8 cellular contexts compared by ENCODE assay signal in genomic region chr5:95960802-95961616, GRCh38. TPM values are rescaled to one million over a fixed set of nuclear protein-coding genes. Genes with fewer than 3 reads are reported as not detected.
DNase-seq lines count a peak whose midpoint lies in the region; ATAC-seq and TF ChIP-seq lines count a peak whose summit lies in the region.

No MANE protein-coding gene starts in this region.

- intact Hi-C loops in IMR-90 (cut with micrococcal nuclease) (loop anchor here (1.0 to 5.0 kb wide), 6 partner anchors 57 to 375 kb away; no protein-coding TSS in a partner anchor), heart right ventricle (cut with DNase I) (loop anchor here in 8 of 10 donors (1.0 to 10.0 kb wide), 17 partner anchors 99 to 406 kb away; partner anchors contain the start of genes ARSK (in 1 of the 8), RFESD (in 1 of the 8) and SKIC3 (in 1 of the 8)), posterior cingulate gyrus (cut with DNase I) (loop anchor here (2.0 to 5.0 kb wide), 2 partner anchors 102 to 376 kb away; no protein-coding TSS in a partner anchor)

- peak overlapping the region; percentile 100 for H3K14ac ChIP-seq in IMR-90 (replicated peaks; ENCODE audit: low read depth, low read length)

- peak overlapping the region; percentile 98 for H3K4me3 Mint-ChIP-seq in type B pancreatic cell

- H3K4me1 Mint-ChIP-seq in type B pancreatic cell (ENCODE audit: unreplicated experiment): peaks cover 27% of the 10 kb centered on the region

- peak overlapping the region; percentile 98 for H3K4ac ChIP-seq in IMR-90 (ENCODE audit: low read depth, low read length)

- peak overlapping the region; percentile 98 for H2BK5ac ChIP-seq in IMR-90 (ENCODE audit: low read depth, low read length, poor library complexity, severe bottlenecking)

- peak overlapping the region; percentile 96 for H2AK9ac ChIP-seq in IMR-90 (replicated peaks; ENCODE audit: low read depth, low read length, poor library complexity)

- peak overlapping the region; percentile 98 for H2AK5ac ChIP-seq in IMR-90 (ENCODE audit: low read depth, low read length)

- peak overlapping the region; percentile 98 for H4K91ac ChIP-seq in IMR-90 (ENCODE audit: insufficient read depth, low read depth, low read length)

- peak overlapping the region; percentile 99 for H3K4me3 ChIP-seq in IMR-90 (ENCODE audit: insufficient read depth, low read depth, low read length)
- H3K4me3 ChIP-seq in heart right ventricle: peak overlapping the region; percentile 71 to 96 (median 88)

- peak overlapping the region; percentile 83 for H2AFZ ChIP-seq in IMR-90 (replicated peaks; ENCODE audit: low read length, poor library complexity)

- H3K27ac ChIP-seq in IMR-90 (ENCODE audit: insufficient read depth, low read length) (peak overlapping the region; percentile 99), adipose tissue (ENCODE audit: low read depth, low read length) (peak overlapping the region; percentile 97), heart right ventricle (peak overlapping the region; percentile 90 to 100 (median 98))

- peak overlapping the region; percentile 67; the same call in 2 of the 3 replicates for H2BK15ac ChIP-seq in IMR-90 (ENCODE audit: low read depth, low read length)

- H3K79me1 ChIP-seq in IMR-90 (ENCODE audit: low read depth in 1 of 2, low read length in 2 of 2): peaks cover 9 to 29% of the 10 kb centered on the region in 2 experiments; a peak in 3 of 4 replicates

- 0 out of 2 replicates have a peak overlapping the region, but pooled peaks have one; percentile 70 for H2BK20ac ChIP-seq in IMR-90 (ENCODE audit: low read depth, low read length)

- peaks cover 23% of the 10 kb centered on the region for H3K27me3 Mint-ChIP-seq in type B pancreatic cell

- H3K9me3 ChIP-seq in IMR-90 (ENCODE audit: control insufficient read depth, insufficient read depth, low read length) (no peaks in the 10 kb centered on the region), heart right ventricle (no peaks in the 10 kb centered on the region)

- peak overlapping the region; percentile 91 for H2BK120ac ChIP-seq in IMR-90 (ENCODE audit: low read depth, low read length)

- H4K5ac ChIP-seq in IMR-90 (ENCODE audit: low read depth, low read length): peak overlapping the region; percentile 94

- CTCF ChIA-PET in IMR-90 (lab: Yijun Ruan, JAX): interaction anchor here (0.9 to 1.3 kb wide), 2 partner anchors 13 to 114 kb away, joined by 3 to 5 read pairs; no protein-coding TSS in a partner anchor

- no peaks in the 10 kb centered on the region; the same call in 1 of the 2 replicates for H3K4me1 ChIP-seq in IMR-90 (ENCODE audit: control insufficient read depth, insufficient read depth, low read length)
- peaks cover 0 to 51% (median 40%) of the 10 kb centered on the region in 9 donors for H3K4me1 ChIP-seq in heart right ventricle

- POLR2A ChIA-PET in IMR-90 (lab: Charles Lee; ENCODE audit: unreplicated experiment): interaction anchor here (0.7 kb wide), 1 partner anchor 375 kb away, joined by 4 read pairs; no protein-coding TSS in a partner anchor

- dilution Hi-C loops in IMR-90 (cut with HindIII; ENCODE audit: low sequenced_read_pairs, unreplicated experiment): no loop called here

- TF ChIP-seq POLR2A in IMR-90 (IDR thresholded peaks at IDR 0.05; ENCODE audit: low read depth, low read length): no peak

- peak overlapping the region; percentile 99 for H3K18ac ChIP-seq in IMR-90 (ENCODE audit: low read depth, low read length)

- H4K8ac ChIP-seq in IMR-90 (ENCODE audit: low read depth in 2 of 2, low read length in 2 of 2): peak overlapping the region; percentile 81

- H3K9ac ChIP-seq in IMR-90 (ENCODE audit: low read depth, low read length): peak overlapping the region; percentile 99

- peaks cover 5% of the 10 kb centered on the region for H3K36me3 Mint-ChIP-seq in type B pancreatic cell

- H3K27me3 ChIP-seq in IMR-90 (ENCODE audit: control insufficient read depth, insufficient read depth, low read length): no peaks in the 10 kb centered on the region
- no peaks in the 10 kb centered on the region for H3K27me3 ChIP-seq in heart right ventricle

- H3K9me3 Mint-ChIP-seq in type B pancreatic cell: no peaks in the 10 kb centered on the region

- peak overlapping the region; percentile 100 for H3K23ac ChIP-seq in IMR-90 (ENCODE audit: low read depth, low read length)

- H3K36me3 ChIP-seq in IMR-90 (ENCODE audit: control insufficient read depth, insufficient read depth, low read length) (peaks cover 27% of the 10 kb centered on the region), heart right ventricle (no peaks in the 10 kb centered on the region)

- H3K27ac Mint-ChIP-seq in type B pancreatic cell: peak overlapping the region; percentile 100

- H4K20me1 ChIP-seq in IMR-90 (ENCODE audit: insufficient read depth, low read length): peaks cover 54% of the 10 kb centered on the region

- peak overlapping the region; percentile 97 for H3K56ac ChIP-seq in IMR-90 (ENCODE audit: extremely low read depth, insufficient read depth, low read length)

- TF ChIP-seq CTCF in IMR-90 (conservative IDR thresholded peaks at IDR 0.05; ENCODE audit: low read depth, low read length) (peak; percentile 83), heart right ventricle (IDR thresholded peaks at IDR 0.05) (peak; percentile 60 to 92 (median 82)), type B pancreatic cell (conservative IDR thresholded peaks at IDR 0.05) (peak; percentile 90)

- H3K9me1 ChIP-seq in IMR-90 (ENCODE audit: insufficient read depth, low read length): no peaks in the 10 kb centered on the region; the same call in 1 of the 2 replicates

- BruUV-seq in IMR-90 (replicated peaks; lab: Mats Ljungman, UMichigan): no TSS peak

- H3K4me2 ChIP-seq in IMR-90 (ENCODE audit: low read depth, low read length): peak overlapping the region; percentile 87

- WGBS in IMR-90 (ENCODE audit: extremely low coverage in 2 of 2, insufficient read length in 1 of 2), 2 experiments: 1% methylated on average over 53 of the region's 80 CpGs; no CpG with 5 or more reads in 1 of the 2 experiments
- 0 to 1% (median 1%) methylated on average over 73 to 80 of the region's 80 CpGs for WGBS in adipose tissue, 3 donors
- WGBS in heart right ventricle, 2 donors: 0 to 1% methylated on average over 67 to 80 of the region's 80 CpGs

- peak; percentile 68 for TF ChIP-seq RAD21 in IMR-90 (IDR thresholded peaks at IDR 0.05; ENCODE audit: low read length)

- peak; percentile 88 for DNase-seq in ELF-1 (ENCODE audit: low read depth, low spot score)
- peak; percentile 74 for DNase-seq in IMR-90
- DNase-seq in SW 1271 (lab: John Stamatoyannopoulos, UW): peak; percentile 52 to 75
- DNase-seq in heart right ventricle: peak; percentile 78 to 83
- DNase-seq in posterior cingulate gyrus: peak; percentile 33 to 95 (median 62)
- peak; percentile 87 for DNase-seq in type B pancreatic cell (ENCODE audit: extremely low spot score, unreplicated experiment)

- in situ Hi-C loops in IMR-90 (cut with MboI; ENCODE audit: low sequenced_read_pairs): no loop called here

- ATAC-seq in GM21528 (IDR thresholded peaks at IDR 0.05; ENCODE audit: low FRiP score, unreplicated experiment) (peak; percentile 69), IMR-90 (ENCODE audit: low read depth) (peak; percentile 54), heart right ventricle (peak; percentile 44 to 88 (median 80))

TF ChIP-seq in IMR-90, 13 proteins besides CTCF, POLR2A, EP300 and RAD21:
- TF ChIP-seq, protein P1, sequence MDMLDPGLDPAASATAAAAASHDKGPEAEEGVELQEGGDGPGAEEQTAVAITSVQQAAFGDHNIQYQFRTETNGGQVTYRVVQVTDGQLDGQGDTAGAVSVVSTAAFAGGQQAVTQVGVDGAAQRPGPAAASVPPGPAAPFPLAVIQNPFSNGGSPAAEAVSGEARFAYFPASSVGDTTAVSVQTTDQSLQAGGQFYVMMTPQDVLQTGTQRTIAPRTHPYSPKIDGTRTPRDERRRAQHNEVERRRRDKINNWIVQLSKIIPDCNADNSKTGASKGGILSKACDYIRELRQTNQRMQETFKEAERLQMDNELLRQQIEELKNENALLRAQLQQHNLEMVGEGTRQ (IDR thresholded peaks at IDR 0.05; ENCODE audit: low read depth, low read length): no peak
- TF ChIP-seq NFE2L2 (IDR thresholded peaks at IDR 0.05; ENCODE audit: low read depth, low read length): no peak; the same call in 1 of the 2 replicates
- no peak for TF ChIP-seq MAFK (IDR thresholded peaks at IDR 0.05; ENCODE audit: low read depth, low read length)
- TF ChIP-seq CHD1 (IDR thresholded peaks at IDR 0.05; ENCODE audit: low read depth, low read length): peak; percentile 74; the same call in 1 of the 2 replicates
- TF ChIP-seq, protein P2, sequence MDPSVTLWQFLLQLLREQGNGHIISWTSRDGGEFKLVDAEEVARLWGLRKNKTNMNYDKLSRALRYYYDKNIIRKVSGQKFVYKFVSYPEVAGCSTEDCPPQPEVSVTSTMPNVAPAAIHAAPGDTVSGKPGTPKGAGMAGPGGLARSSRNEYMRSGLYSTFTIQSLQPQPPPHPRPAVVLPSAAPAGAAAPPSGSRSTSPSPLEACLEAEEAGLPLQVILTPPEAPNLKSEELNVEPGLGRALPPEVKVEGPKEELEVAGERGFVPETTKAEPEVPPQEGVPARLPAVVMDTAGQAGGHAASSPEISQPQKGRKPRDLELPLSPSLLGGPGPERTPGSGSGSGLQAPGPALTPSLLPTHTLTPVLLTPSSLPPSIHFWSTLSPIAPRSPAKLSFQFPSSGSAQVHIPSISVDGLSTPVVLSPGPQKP (IDR thresholded peaks at IDR 0.05; ENCODE audit: borderline replicate concordance, low read depth, low read length): no peak
- TF ChIP-seq RCOR1 (IDR thresholded peaks at IDR 0.05; ENCODE audit: insufficient replicate concordance, low read length): no peak
- no peak for TF ChIP-seq CEBPB (IDR thresholded peaks at IDR 0.05; ENCODE audit: low read depth, low read length)
- TF ChIP-seq BHLHE40 (IDR thresholded peaks at IDR 0.05; ENCODE audit: low read depth, low read length): no peak
- no peak for TF ChIP-seq FOS (IDR thresholded peaks at IDR 0.05; ENCODE audit: low read depth, low read length)
- TF ChIP-seq RFX5 (IDR thresholded peaks at IDR 0.05; ENCODE audit: low read depth, low read length): no peak
- TF ChIP-seq SMC3 (IDR thresholded peaks at IDR 0.05; ENCODE audit: low read depth, low read length): peak; percentile 55
- TF ChIP-seq MAZ (IDR thresholded peaks at IDR 0.05; ENCODE audit: borderline replicate concordance, low read depth, low read length): no peak
- peak; percentile 34; the same call in 1 of the 2 replicates for TF ChIP-seq MXI1 (IDR thresholded peaks at IDR 0.05; ENCODE audit: borderline replicate concordance, low read depth, low read length)

RNA-seq across cellular contexts. Expression of gene ELL2, which starts 0.6 kb away (rescaled TPM):
- 92.5 and 137 TPM in 2 replicates for total RNA-seq in IMR-90 (2012; rRNA removed)
- 52.4 and 61.4 TPM in 2 replicates for polyA plus RNA-seq in IMR-90 (2012; rRNA removed)
- 16.4 and 21.9 TPM in 2 replicates for polyA plus RNA-seq in IMR-90 (2012; cell fraction: cytosol; rRNA removed)
- polyA plus RNA-seq in IMR-90 (2012; cell fraction: nucleus; rRNA removed; ENCODE audit: low replicate concordance): 23.4 and 161 TPM in 2 replicates
- polyA plus RNA-seq in adipose tissue: 10 to 100 TPM; 33.7 to 66.6 (median 42.6) TPM
- total RNA-seq in heart right ventricle: 10 to 100 TPM; 19.2 to 68.2 (median 27.2) TPM
- polyA plus RNA-seq in heart right ventricle: 10 to 100 TPM; 10.5 to 30.7 TPM
- total RNA-seq in type B pancreatic cell (ENCODE audit: low replicate concordance): 33.9 and 55.3 TPM in 2 replicates

Comparison
In these comparisons a context has a peak if more than half of its experiments do, and no peak if none do; other contexts are left out.
1. Peak in every context shown above with its lines: DNase-seq, ATAC-seq, H3K4me3 ChIP-seq and H3K27ac ChIP-seq.